30 cellular contexts compared by ENCODE assay signal in genomic region chr7:45567713-45568112, GRCh38. TPM values are rescaled to one million over a fixed set of nuclear protein-coding genes. Genes with fewer than 3 reads are reported as not detected.
"Had no signal": no experiment of that assay in that cellular context is flagged by ENCODE, and none has a peak within 500 bp of the region (broad histone marks: within the 10 kb centered on the region; RNA-seq: fewer than 3 reads in every experiment).

No MANE protein-coding gene starts in this region.

- H3K27ac Mint-ChIP-seq: activated B cell treated with CpG ODN at 0.5 μM for 24 hours; activated CD4-positive, alpha-beta memory T cell treated with anti-CD3 and anti-CD28 coated beads, Interleukin-2, amount 10 ng/mL, durations not matched to agents 7 days and 5 days; activated CD4-positive, alpha-beta T cell treated with anti-CD3 and anti-CD28 coated beads, Interleukin-2, amount 10 ng/mL, durations not matched to agents 24 days and 14 days; activated naive CD4-positive, alpha-beta T cell treated with anti-CD3 and anti-CD28 coated beads for 36 hours; activated naive CD4-positive, alpha-beta T cell treated with anti-CD3 and anti-CD28 coated beads, Interleukin-2, amount 50 U/mL, for 24 hours; activated naive CD8-positive, alpha-beta T cell treated with anti-CD3 and anti-CD28 coated beads for 36 hours; activated naive CD8-positive, alpha-beta T cell treated with anti-CD3 and anti-CD28 coated beads, Interleukin-2, amount 50 U/mL, for 24 hours; activated T-helper 1 cell treated with anti-CD3 and anti-CD28 coated beads, Interleukin-12 subunit alpha, Interleukin-12 subunit beta, Interleukin-2, Interleukin-4 antibody, amounts not matched to agents 30 ng/mL and 10 ng/mL and 1 ng/mL, durations not matched to agents 14 hours and 24 hours and 36 hours; activated T-helper 2 cell treated with anti-CD3 and anti-CD28 coated beads, Interferon-gamma antibody, Interleukin-2, Interleukin-4, amounts not matched to agents 10 μg/mL and 5 μg/mL and 100 μg/mL, durations not matched to agents 14 hours and 24 hours and 36 hours; effector memory CD8-positive, alpha-beta T cell; T-helper 17 cell; T-helper 2 cell treated with Interferon-gamma antibody and Interleukin-4, amounts not matched to agents 5 μg/mL and 100 μg/mL, for 36 hours had no signal

- H3K27me3 ChIP-seq: adrenal gland, body of pancreas, gastroesophageal sphincter had no signal

- H3K4me3 ChIP-seq: adrenal gland, body of pancreas, esophagus squamous epithelium, gastroesophageal sphincter had no signal

- H3K4me3 Mint-ChIP-seq: activated B cell treated with CpG ODN at 0.5 μM for 24 hours; activated CD4-positive, alpha-beta memory T cell treated with anti-CD3 and anti-CD28 coated beads, Interleukin-2, amount 10 ng/mL, durations not matched to agents 7 days and 5 days; activated CD4-positive, alpha-beta T cell treated with anti-CD3 and anti-CD28 coated beads, Interleukin-2, amount 10 ng/mL, durations not matched to agents 24 days and 14 days; activated naive CD4-positive, alpha-beta T cell treated with anti-CD3 and anti-CD28 coated beads for 36 hours; activated naive CD4-positive, alpha-beta T cell treated with anti-CD3 and anti-CD28 coated beads, Interleukin-2, amount 50 U/mL, for 24 hours; activated naive CD8-positive, alpha-beta T cell treated with anti-CD3 and anti-CD28 coated beads for 36 hours; activated naive CD8-positive, alpha-beta T cell treated with anti-CD3 and anti-CD28 coated beads, Interleukin-2, amount 50 U/mL, for 24 hours; activated T-helper 1 cell treated with anti-CD3 and anti-CD28 coated beads, Interleukin-12 subunit alpha, Interleukin-12 subunit beta, Interleukin-2, Interleukin-4 antibody, amounts not matched to agents 30 ng/mL and 10 ng/mL and 1 ng/mL, durations not matched to agents 14 hours and 24 hours and 36 hours; effector memory CD8-positive, alpha-beta T cell; T-helper 17 cell; T-helper 2 cell treated with Interferon-gamma antibody and Interleukin-4, amounts not matched to agents 5 μg/mL and 100 μg/mL, for 36 hours had no signal

- H3K9me3 ChIP-seq: adrenal gland, body of pancreas, esophagus squamous epithelium, gastroesophageal sphincter had no signal

- H3K36me3 Mint-ChIP-seq: activated naive CD4-positive, alpha-beta T cell treated with anti-CD3 and anti-CD28 coated beads, Interleukin-2, amount 50 U/mL, for 24 hours; activated naive CD8-positive, alpha-beta T cell treated with anti-CD3 and anti-CD28 coated beads for 36 hours had no signal

- H3K4me1 Mint-ChIP-seq: activated B cell treated with CpG ODN at 0.5 μM for 24 hours; activated CD4-positive, alpha-beta memory T cell treated with anti-CD3 and anti-CD28 coated beads, Interleukin-2, amount 10 ng/mL, durations not matched to agents 7 days and 5 days; activated CD4-positive, alpha-beta T cell treated with anti-CD3 and anti-CD28 coated beads, Interleukin-2, amount 10 ng/mL, durations not matched to agents 24 days and 14 days; activated naive CD4-positive, alpha-beta T cell treated with anti-CD3 and anti-CD28 coated beads, Interleukin-2, amount 50 U/mL, for 24 hours; activated naive CD8-positive, alpha-beta T cell treated with anti-CD3 and anti-CD28 coated beads for 36 hours; activated naive CD8-positive, alpha-beta T cell treated with anti-CD3 and anti-CD28 coated beads, Interleukin-2, amount 50 U/mL, for 24 hours; T-helper 17 cell had no signal

- H3K36me3 ChIP-seq: adrenal gland, esophagus squamous epithelium, gastroesophageal sphincter, WERI-Rb-1 had no signal

- DNase-seq: activated B cell treated with CpG ODN at 0.5 μM for 24 hours; activated CD4-positive, alpha-beta memory T cell treated with anti-CD3 and anti-CD28 coated beads, Interleukin-2, amount 10 ng/mL, durations not matched to agents 7 days and 5 days; activated CD4-positive, alpha-beta T cell treated with anti-CD3 and anti-CD28 coated beads, Interleukin-2, amount 10 ng/mL, durations not matched to agents 24 days and 14 days; activated effector memory CD4-positive, alpha-beta T cell treated with anti-CD3 and anti-CD28 coated beads, Interleukin-2, amount 50 U/mL, for 16 hours; activated naive CD4-positive, alpha-beta T cell treated with anti-CD3 and anti-CD28 coated beads for 36 hours; activated naive CD8-positive, alpha-beta T cell treated with anti-CD3 and anti-CD28 coated beads for 36 hours; activated naive CD8-positive, alpha-beta T cell treated with anti-CD3 and anti-CD28 coated beads, Interleukin-2, amount 50 U/mL, for 24 hours; activated T-cell treated with anti-CD3 and anti-CD28 coated beads, Interleukin-2, amount 50 U/mL, for 1 hour; activated T-cell treated with anti-CD3 and anti-CD28 coated beads, Interleukin-2, amount 50 U/mL, for 48 hours; adrenal gland; amygdala; aorta; body of pancreas; caudate nucleus; cortex of kidney; dermis blood vessel endothelial cell; effector CD4-positive, alpha-beta T cell; effector memory CD8-positive, alpha-beta T cell; esophagus squamous epithelium; foreskin melanocyte; hippocampal formation; T-helper 17 cell; T1000; WERI-Rb-1 had no signal

- H3K9me3 Mint-ChIP-seq: activated B cell treated with CpG ODN at 0.5 μM for 24 hours; activated CD4-positive, alpha-beta memory T cell treated with anti-CD3 and anti-CD28 coated beads, Interleukin-2, amount 10 ng/mL, durations not matched to agents 7 days and 5 days; activated CD4-positive, alpha-beta T cell treated with anti-CD3 and anti-CD28 coated beads, Interleukin-2, amount 10 ng/mL, durations not matched to agents 24 days and 14 days; activated naive CD4-positive, alpha-beta T cell treated with anti-CD3 and anti-CD28 coated beads for 36 hours; activated naive CD4-positive, alpha-beta T cell treated with anti-CD3 and anti-CD28 coated beads, Interleukin-2, amount 50 U/mL, for 24 hours; activated naive CD8-positive, alpha-beta T cell treated with anti-CD3 and anti-CD28 coated beads for 36 hours; activated naive CD8-positive, alpha-beta T cell treated with anti-CD3 and anti-CD28 coated beads, Interleukin-2, amount 50 U/mL, for 24 hours; activated T-helper 1 cell treated with anti-CD3 and anti-CD28 coated beads, Interleukin-12 subunit alpha, Interleukin-12 subunit beta, Interleukin-2, Interleukin-4 antibody, amounts not matched to agents 30 ng/mL and 10 ng/mL and 1 ng/mL, durations not matched to agents 14 hours and 24 hours and 36 hours; activated T-helper 2 cell treated with anti-CD3 and anti-CD28 coated beads, Interferon-gamma antibody, Interleukin-2, Interleukin-4, amounts not matched to agents 10 μg/mL and 5 μg/mL and 100 μg/mL, durations not matched to agents 14 hours and 24 hours and 36 hours; effector memory CD8-positive, alpha-beta T cell; T-helper 2 cell treated with Interferon-gamma antibody and Interleukin-4, amounts not matched to agents 5 μg/mL and 100 μg/mL, for 36 hours had no signal

- H3K27ac ChIP-seq: adrenal gland, body of pancreas, epithelial cell of prostate, esophagus squamous epithelium, gastroesophageal sphincter, WERI-Rb-1 had no signal

- H3K4me1 ChIP-seq: body of pancreas had no signal

RNA-seq across cellular contexts. Expression of gene ADCY1, which starts 6.5 kb away (rescaled TPM):
- total RNA-seq: activated B cell treated with CpG ODN at 0.5 μM for 24 hours, T-helper 17 cell had no signal
